In genomic region chr3:149657796-149658443, GRCh38 we compare ENCODE assay signal across 8 cellular contexts. TPM values are rescaled to one million over a fixed set of nuclear protein-coding genes. Genes with fewer than 3 reads are reported as not detected.
DNase-seq lines count a peak whose midpoint lies in the region; ATAC-seq and TF ChIP-seq lines count a peak whose summit lies in the region.

WWTR1 (minus strand) TSS chr3:149658025; CDS start chr3:149657306, 719 bp downstream.

- peaks cover 11% of the 10 kb centered on the region; the same call in 1 of the 2 replicates for H3K36me3 ChIP-seq in iPS-20b (ENCODE audit: insufficient read depth, low read depth, low read length)
- no peaks in the 10 kb centered on the region for H3K36me3 ChIP-seq in gastrocnemius medialis

- H3K4me3 Mint-ChIP-seq in T-helper 1 cell treated with Interleukin-12 subunit alpha and Interleukin-12 subunit beta and Interleukin-4 antibody, amounts not matched to agents 30 μg/mL and 1 μg/mL, for 36 hours: peak within 1 kb of the TSS; percentile 84
- peak within 1 kb of the TSS; percentile 77 for H3K4me3 Mint-ChIP-seq in central memory CD8-positive, alpha-beta T cell

- H3K27me3 Mint-ChIP-seq in T-helper 1 cell treated with Interleukin-12 subunit alpha and Interleukin-12 subunit beta and Interleukin-4 antibody, amounts not matched to agents 30 μg/mL and 1 μg/mL, for 36 hours (ENCODE audit: low read depth): peaks cover 62% of the 10 kb centered on the region
- peaks cover 81% of the 10 kb centered on the region for H3K27me3 Mint-ChIP-seq in central memory CD8-positive, alpha-beta T cell

- H3K9ac ChIP-seq in iPS-20b (ENCODE audit: low read depth, low read length): peak within 1 kb of the TSS; percentile 95

- peak; percentile 87 to 97 for TF ChIP-seq POLR2A in gastrocnemius medialis (IDR thresholded peaks at IDR 0.05)

- H3K27me3 ChIP-seq in iPS-20b (ENCODE audit: insufficient read depth, low read length) (peaks cover 19% of the 10 kb centered on the region), gastrocnemius medialis (no peaks in the 10 kb centered on the region)

- peaks cover 29% of the 10 kb centered on the region for H3K4me1 ChIP-seq in iPS-20b (ENCODE audit: insufficient read depth, low read length)
- H3K4me1 ChIP-seq in gastrocnemius medialis: peaks cover 36 to 38% of the 10 kb centered on the region in 2 donors

- intact Hi-C loops in gastrocnemius medialis (cut with DNase I; ENCODE audit: low total_unique reads): loop anchor here (1.0 to 5.0 kb wide), 8 partner anchors 41 to 749 kb away; partner anchors contain the start of genes COMMD2, RNF13 and TSC22D2

- TF ChIP-seq CTCF in gastrocnemius medialis (IDR thresholded peaks at IDR 0.05 in 4 of 5, conservative IDR thresholded peaks at IDR 0.05 in 1 of 5): no peak

- DNase-seq in DMS53 (lab: John Stamatoyannopoulos, UW) (peak; percentile 86), gastrocnemius medialis (peak; percentile 88 to 93), NCI-H187 (lab: John Stamatoyannopoulos, UW) (no peak)
- no peak for DNase-seq in central memory CD8-positive, alpha-beta T cell (ENCODE audit: low spot score in 2 of 2)

- in situ Hi-C loops in gastrocnemius medialis (cut with MboI; ENCODE audit: low sequenced_read_pairs in 4 of 4): loop anchor here in 1 of 4 donors (10.0 kb wide), 1 partner anchor 63 kb away; no protein-coding TSS in a partner anchor

- H3K9me3 ChIP-seq in iPS-20b (ENCODE audit: insufficient read depth, low read depth, low read length) (no peaks in the 10 kb centered on the region), gastrocnemius medialis (no peaks in the 10 kb centered on the region)

- ATAC-seq in GM21360 (IDR thresholded peaks at IDR 0.05; ENCODE audit: unreplicated experiment): peak; percentile 48
- ATAC-seq in HG03565 (IDR thresholded peaks at IDR 0.05; ENCODE audit: unreplicated experiment): peak; percentile 39
- ATAC-seq in central memory CD8-positive, alpha-beta T cell (replicated peaks; ENCODE audit: extremely low read depth, poor library complexity, severe bottlenecking): peak; percentile 33
- peak; percentile 86 to 88 for ATAC-seq in gastrocnemius medialis

- H3K27ac Mint-ChIP-seq in T-helper 1 cell treated with Interleukin-12 subunit alpha and Interleukin-12 subunit beta and Interleukin-4 antibody, amounts not matched to agents 30 μg/mL and 1 μg/mL, for 36 hours: peak within 1 kb of the TSS; percentile 75
- no peak within 1 kb of the TSS for H3K27ac Mint-ChIP-seq in central memory CD8-positive, alpha-beta T cell (ENCODE audit: low read depth)

- H3K4me1 Mint-ChIP-seq in T-helper 1 cell treated with Interleukin-12 subunit alpha and Interleukin-12 subunit beta and Interleukin-4 antibody, amounts not matched to agents 30 μg/mL and 1 μg/mL, for 36 hours (ENCODE audit: low read depth): peaks cover 7% of the 10 kb centered on the region
- H3K4me1 Mint-ChIP-seq in central memory CD8-positive, alpha-beta T cell: peaks cover 12% of the 10 kb centered on the region

- peak within 1 kb of the TSS; percentile 86 for H3K27ac ChIP-seq in iPS-20b (ENCODE audit: low read length)
- peak within 1 kb of the TSS; percentile 93 to 96 (median 96) for H3K27ac ChIP-seq in gastrocnemius medialis

- no peaks in the 10 kb centered on the region for H3K36me3 Mint-ChIP-seq in T-helper 1 cell treated with Interleukin-12 subunit alpha and Interleukin-12 subunit beta and Interleukin-4 antibody, amounts not matched to agents 30 μg/mL and 1 μg/mL, for 36 hours (ENCODE audit: low read depth)
- H3K36me3 Mint-ChIP-seq in central memory CD8-positive, alpha-beta T cell (ENCODE audit: insufficient read depth): peaks cover 5% of the 10 kb centered on the region

- H3K4me3 ChIP-seq in iPS-20b (ENCODE audit: low read length) (peak within 1 kb of the TSS; percentile 94), gastrocnemius medialis (peak within 1 kb of the TSS; percentile 75 to 93 (median 86))

- H3K9me3 Mint-ChIP-seq in T-helper 1 cell treated with Interleukin-12 subunit alpha and Interleukin-12 subunit beta and Interleukin-4 antibody, amounts not matched to agents 30 μg/mL and 1 μg/mL, for 36 hours: no peaks in the 10 kb centered on the region
- no peaks in the 10 kb centered on the region for H3K9me3 Mint-ChIP-seq in central memory CD8-positive, alpha-beta T cell

RNA-seq across cellular contexts. Expression of gene WWTR1, which starts in this region (rescaled TPM):
- 10 to 100 TPM; 11.3 to 30.7 (median 17.6) TPM for total RNA-seq in gastrocnemius medialis

Comparison
In these comparisons a context has a peak if more than half of its experiments do, and no peak if none do; other contexts are left out.
1. DNase-seq: peak in DMS53 (single experiment) and gastrocnemius medialis (2 of 2); none in central memory CD8-positive, alpha-beta T cell (0 of 2) and NCI-H187 (0 of 2).
2. ATAC-seq: peak in every context shown above with its lines; median percentile 87 in gastrocnemius medialis; 48 in GM21360; 39 in HG03565; 33 in central memory CD8-positive, alpha-beta T cell.